1 cellular context compared by ENCODE assay signal in genomic region chr6:27157461-27158315, GRCh38.
TF ChIP-seq lines count a peak whose summit lies in the region.

No MANE protein-coding gene starts in this region.

TF ChIP-seq in GM12878, 131 proteins besides CTCF, POLR2A, EP300 and RAD21 (continued from another document):
- TF ChIP-seq ZNF592 (IDR thresholded peaks at IDR 0.05) (no peak), HCFC1 (IDR thresholded peaks at IDR 0.05; ENCODE audit: low read length) (no peak), SREBF2 (IDR thresholded peaks at IDR 0.05; ENCODE audit: low read length) (peak; percentile 90), ZNF24 (IDR thresholded peaks at IDR 0.05) (peak; percentile 98), HDGF (IDR thresholded peaks at IDR 0.05) (no peak), HDAC2 (IDR thresholded peaks at IDR 0.05) (no peak)
